ENCODE assay signal across 8 cellular contexts in the genomic region with DNA sequence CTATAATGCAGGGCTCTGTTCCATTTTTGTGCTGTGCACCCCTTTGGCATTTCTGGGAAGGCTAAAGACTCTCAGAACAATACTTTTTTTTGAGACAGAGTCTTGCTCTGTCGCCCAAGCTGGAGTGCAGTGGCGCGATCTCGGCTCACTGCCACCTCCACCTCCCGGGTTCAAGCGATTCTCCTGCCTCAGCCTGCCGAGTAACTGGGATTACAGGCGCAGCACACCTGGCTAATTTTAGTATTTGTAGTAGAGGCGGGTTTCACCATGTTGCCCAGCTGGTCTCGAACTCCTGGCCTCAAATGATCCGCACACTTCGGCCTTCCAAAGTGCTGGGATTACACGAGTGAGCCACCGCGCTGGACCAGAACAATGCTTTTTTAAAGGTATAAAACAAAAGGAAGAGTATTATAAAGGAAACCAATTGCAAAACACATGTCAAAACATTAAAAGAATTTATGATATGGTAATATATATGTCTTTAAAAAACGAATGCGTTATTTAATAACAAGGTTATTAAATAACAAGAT. TPM values are rescaled to one million over a fixed set of nuclear protein-coding genes. Genes with fewer than 3 reads are reported as not detected.
DNase-seq lines count a peak whose midpoint lies in the region; ATAC-seq and TF ChIP-seq lines count a peak whose summit lies in the region.

No MANE protein-coding gene starts in this region.

- H3K4me3 ChIP-seq in SK-N-SH (ENCODE audit: low read depth in 2 of 2, low read length in 1 of 2) (peak overlapping the region; percentile 57 to 61), iPS-20b (ENCODE audit: low read length) (peak overlapping the region; percentile 74), stomach smooth muscle (ENCODE audit: low read length in 2 of 2) (peak overlapping the region; percentile 88 to 96)

- CTCF ChIA-PET in SK-N-SH (lab: Yijun Ruan, JAX): interaction anchor here (0.7 to 3.3 kb wide), 8 partner anchors 8 to 178 kb away, joined by 3 to 16 read pairs (median 6); no protein-coding TSS in a partner anchor
- CTCF ChIA-PET in activated CD8-positive, alpha-beta T cell treated with anti-CD3 and anti-CD28 coated beads, Interleukin-2, amount 10 ng/mL, durations not matched to agents 7 days and 5 days (lab: Charles Lee): interaction anchor here (0.8 to 2.4 kb wide), 4 partner anchors 9 to 70 kb away, joined by 3 to 10 read pairs (median 4); a partner anchor contains a TSS

- H3K27me3 Mint-ChIP-seq in activated CD8-positive, alpha-beta T cell treated with anti-CD3 and anti-CD28 coated beads, Interleukin-2, amount 10 ng/mL, durations not matched to agents 7 days and 5 days (ENCODE audit: low read depth): no peaks in the 10 kb centered on the region

- peak overlapping the region; percentile 78 for H2AFZ ChIP-seq in SK-N-SH (ENCODE audit: low read depth)

- H4K20me1 ChIP-seq in SK-N-SH (ENCODE audit: insufficient read depth): no peaks in the 10 kb centered on the region

- WGBS in SK-N-SH (ENCODE audit: low lambda C conversion rate): 38% methylated on average over 14 of the region's 17 CpGs

- H3K36me3 Mint-ChIP-seq in activated CD8-positive, alpha-beta T cell treated with anti-CD3 and anti-CD28 coated beads, Interleukin-2, amount 10 ng/mL, durations not matched to agents 7 days and 5 days (ENCODE audit: low read depth): peaks cover 38% of the 10 kb centered on the region

- peaks cover 14% of the 10 kb centered on the region for H3F3A ChIP-seq in SK-N-SH (replicated peaks; ENCODE audit: insufficient read depth)

- POLR2A ChIA-PET in SK-N-SH (lab: Yijun Ruan, JAX): no interaction called here
- POLR2A ChIA-PET in activated CD8-positive, alpha-beta T cell treated with anti-CD3 and anti-CD28 coated beads, Interleukin-2, amount 10 ng/mL, durations not matched to agents 7 days and 5 days (lab: Charles Lee): interaction anchor here (1.0 to 3.1 kb wide), 6 partner anchors 9 to 70 kb away, joined by 3 to 26 read pairs (median 4); a partner anchor contains a TSS

- H3K4me1 ChIP-seq in SK-N-SH (ENCODE audit: control insufficient read depth in 1 of 2, insufficient read depth in 2 of 2, low read depth in 1 of 2, low read length in 1 of 2) (peaks cover 7 to 8% of the 10 kb centered on the region in 2 experiments; a peak in 2 of 4 replicates), iPS-20b (ENCODE audit: insufficient read depth, low read length) (no peaks in the 10 kb centered on the region; the same call in 1 of the 2 replicates), stomach smooth muscle (ENCODE audit: control insufficient read depth, insufficient read depth, low read length) (peaks cover 24% of the 10 kb centered on the region)

- no peak for TF ChIP-seq RAD21 in SK-N-SH (IDR thresholded peaks at IDR 0.05; ENCODE audit: low read length)

- H3K27ac ChIP-seq in SK-N-SH (ENCODE audit: low read depth in 2 of 2, low read length in 1 of 2) (no peak overlapping the region), iPS-20b (ENCODE audit: low read length) (no peak overlapping the region), stomach smooth muscle (ENCODE audit: low read length) (peak overlapping the region; percentile 76)

- H3K9me3 ChIP-seq in SK-N-SH (no peaks in the 10 kb centered on the region), iPS-20b (ENCODE audit: insufficient read depth, low read depth, low read length) (no peaks in the 10 kb centered on the region), stomach smooth muscle (ENCODE audit: control insufficient read depth in 2 of 2, low read length in 2 of 2) (no peaks in the 10 kb centered on the region)

- H3K4me3 Mint-ChIP-seq in activated CD8-positive, alpha-beta T cell treated with anti-CD3 and anti-CD28 coated beads, Interleukin-2, amount 10 ng/mL, durations not matched to agents 7 days and 5 days: peak overlapping the region; percentile 100

- TF ChIP-seq EP300 in SK-N-SH (IDR thresholded peaks at IDR 0.05; ENCODE audit: borderline replicate concordance in 1 of 2, low read depth in 1 of 2, low read length in 1 of 2): no peak

- peak overlapping the region; percentile 90 for H3K4me2 ChIP-seq in SK-N-SH

- ATAC-seq in SK-N-SH treated with all-trans-retinoic acid at 6 μM for 48 hours: no peak
- ATAC-seq in activated CD8-positive, alpha-beta T cell treated with anti-CD3 and anti-CD28 coated beads, Interleukin-2, amount 10 ng/mL, durations not matched to agents 7 days and 5 days: no peak
- no peak for ATAC-seq in GM19467 (IDR thresholded peaks at IDR 0.05; ENCODE audit: unreplicated experiment)

- H3K27ac Mint-ChIP-seq in activated CD8-positive, alpha-beta T cell treated with anti-CD3 and anti-CD28 coated beads, Interleukin-2, amount 10 ng/mL, durations not matched to agents 7 days and 5 days: peak overlapping the region; percentile 95

- H3K9me3 Mint-ChIP-seq in activated CD8-positive, alpha-beta T cell treated with anti-CD3 and anti-CD28 coated beads, Interleukin-2, amount 10 ng/mL, durations not matched to agents 7 days and 5 days (ENCODE audit: insufficient read depth): no peaks in the 10 kb centered on the region

- no peaks in the 10 kb centered on the region for H3K79me2 ChIP-seq in SK-N-SH (ENCODE audit: insufficient read depth)

- TF ChIP-seq CTCF in SK-N-SH (IDR thresholded peaks at IDR 0.05): no peak

- H3K27me3 ChIP-seq in SK-N-SH (ENCODE audit: insufficient read depth): no peaks in the 10 kb centered on the region
- peaks cover 53% of the 10 kb centered on the region for H3K27me3 ChIP-seq in iPS-20b (ENCODE audit: insufficient read depth, low read length)
- H3K27me3 ChIP-seq in stomach smooth muscle (ENCODE audit: control insufficient read depth in 1 of 2, insufficient read depth in 2 of 2, low read length in 2 of 2): no peaks in the 10 kb centered on the region

- DNase-seq in SK-N-SH (no peak), NCI-H1417 treated with DMSO at 0.1 percent for 48 hours (lab: John Stamatoyannopoulos, UW) (no peak), NCI-H526 (lab: John Stamatoyannopoulos, UW) (no peak)
- DNase-seq in activated CD8-positive, alpha-beta T cell treated with anti-CD3 and anti-CD28 coated beads, Interleukin-2, amount 10 ng/mL, durations not matched to agents 7 days and 5 days: no peak

- H3K9me2 ChIP-seq in SK-N-SH: no peaks in the 10 kb centered on the region

- H3K36me3 ChIP-seq in SK-N-SH (replicated peaks in 1 of 2; ENCODE audit: control insufficient read depth in 1 of 2, insufficient read depth in 2 of 2, low read length in 1 of 2) (no peaks in the 10 kb centered on the region), iPS-20b (ENCODE audit: insufficient read depth, low read depth, low read length) (no peaks in the 10 kb centered on the region), stomach smooth muscle (ENCODE audit: control insufficient read depth in 2 of 2, insufficient read depth in 2 of 2, low read length in 2 of 2) (no peaks in the 10 kb centered on the region)

- H3K4me1 Mint-ChIP-seq in activated CD8-positive, alpha-beta T cell treated with anti-CD3 and anti-CD28 coated beads, Interleukin-2, amount 10 ng/mL, durations not matched to agents 7 days and 5 days (ENCODE audit: low read depth): peaks cover 47% of the 10 kb centered on the region

- peak overlapping the region; percentile 60; the same call in 1 of the 2 replicates for H3K9ac ChIP-seq in SK-N-SH
- H3K9ac ChIP-seq in iPS-20b (ENCODE audit: low read depth, low read length): no peak overlapping the region
- H3K9ac ChIP-seq in stomach smooth muscle (ENCODE audit: low read length in 2 of 2): peak overlapping the region; percentile 90 to 94

TF ChIP-seq in SK-N-SH, 30 proteins besides CTCF, POLR2A, EP300 and RAD21 (continues in another document):
- TF ChIP-seq TEAD4 (IDR thresholded peaks at IDR 0.05; ENCODE audit: borderline replicate concordance, insufficient read depth): no peak
- TF ChIP-seq GABPA (IDR thresholded peaks at IDR 0.05; ENCODE audit: low read depth): no peak
- no peak for TF ChIP-seq YY1 (IDR thresholded peaks at IDR 0.05; ENCODE audit: low read depth)
- TF ChIP-seq SMC3 (IDR thresholded peaks at IDR 0.05; ENCODE audit: low read depth, low read length): no peak
- TF ChIP-seq, protein P1, sequence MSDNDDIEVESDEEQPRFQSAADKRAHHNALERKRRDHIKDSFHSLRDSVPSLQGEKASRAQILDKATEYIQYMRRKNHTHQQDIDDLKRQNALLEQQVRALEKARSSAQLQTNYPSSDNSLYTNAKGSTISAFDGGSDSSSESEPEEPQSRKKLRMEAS (IDR thresholded peaks at IDR 0.05; ENCODE audit: low read depth): no peak
- TF ChIP-seq TCF12 (IDR thresholded peaks at IDR 0.05): no peak
- TF ChIP-seq FOXM1 (IDR thresholded peaks at IDR 0.05; ENCODE audit: low read depth): no peak
- no peak for TF ChIP-seq MEF2A (IDR thresholded peaks at IDR 0.05; ENCODE audit: borderline replicate concordance, low read depth)
- TF ChIP-seq POLR2AphosphoS5 (IDR thresholded peaks at IDR 0.05; ENCODE audit: low read depth, low read length): no peak
- no peak for TF ChIP-seq NFIC (IDR thresholded peaks at IDR 0.05; ENCODE audit: borderline replicate concordance)

RNA-seq across cellular contexts. Expression of a gene that starts 1.0 kb away (rescaled TPM):
- polyA plus RNA-seq in SK-N-SH (2012; rRNA removed): 7.8 and 9.1 TPM in 2 replicates
- polyA plus RNA-seq in SK-N-SH (2012; cell fraction: cytosol; rRNA removed): 8.5 and 9.5 TPM in 2 replicates
- polyA plus RNA-seq in SK-N-SH (2012; cell fraction: nucleus; rRNA removed): 5.0 and 6.4 TPM in 2 replicates
- 10 to 100 TPM; 75.8 to 79.6 TPM for total RNA-seq in activated CD8-positive, alpha-beta T cell treated with anti-CD3 and anti-CD28 coated beads, Interleukin-2, amount 10 ng/mL, durations not matched to agents 7 days and 5 days

RNA-seq across cellular contexts. Expression of a gene that starts 48.6 kb away (rescaled TPM):
- polyA plus RNA-seq in SK-N-SH (2012; rRNA removed): 11.3 and 14.1 TPM in 2 replicates
- 21.1 and 25.9 TPM in 2 replicates for polyA plus RNA-seq in SK-N-SH (2012; cell fraction: cytosol; rRNA removed)
- polyA plus RNA-seq in SK-N-SH (2012; cell fraction: nucleus; rRNA removed): 5.2 and 8.4 TPM in 2 replicates
- total RNA-seq in activated CD8-positive, alpha-beta T cell treated with anti-CD3 and anti-CD28 coated beads, Interleukin-2, amount 10 ng/mL, durations not matched to agents 7 days and 5 days: 10 to 100 TPM; 32.9 to 35.2 TPM
